14 cellular contexts compared by ENCODE assay signal in the genomic region with DNA sequence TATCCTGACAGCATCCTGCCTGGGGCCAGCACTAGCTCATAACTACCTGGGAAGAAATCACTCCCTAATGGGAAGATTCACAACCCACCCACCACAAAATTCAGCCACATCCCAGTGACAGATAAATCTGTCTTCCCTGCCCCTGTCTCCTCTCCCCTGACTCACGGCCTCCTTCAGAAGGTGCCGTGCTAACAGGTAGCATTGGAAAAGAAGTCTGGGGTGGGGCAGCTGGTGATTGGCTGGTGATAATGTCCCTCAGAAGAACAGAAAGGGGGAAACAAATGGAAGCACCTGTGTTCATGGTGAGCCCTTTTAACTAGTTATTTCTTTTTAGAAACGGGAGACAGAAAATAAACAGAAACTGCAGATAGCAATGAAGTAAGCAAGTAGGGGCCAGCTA. TPM values are rescaled to one million over a fixed set of nuclear protein-coding genes. Genes with fewer than 3 reads are reported as not detected.
DNase-seq lines count a peak whose midpoint lies in the region; TF ChIP-seq lines count a peak whose summit lies in the region.
"Had no signal": no experiment of that assay in that cellular context is flagged by ENCODE, and none has a peak within 500 bp of the region (broad histone marks: within the 10 kb centered on the region; RNA-seq: fewer than 3 reads in every experiment).

No MANE protein-coding gene starts in this region.

- H3K27ac ChIP-seq in BLaER1 treated with 17β-estradiol and CSF1 and Interleukin-3, amounts not matched to agents 10 nM and 100 nM = peak overlapping the region in 8 of 11 experiments; percentile 34 to 68 (median 60); a peak in 13 of 22 replicates
- H3K27ac ChIP-seq in HEK293 (ENCODE audit: extremely low read depth, low read depth, low read length) (no peak overlapping the region), neutrophil (peak overlapping the region; percentile 61)
- H3K27ac ChIP-seq: ovary had no signal

- peaks cover 0 to 44% (median 9%) of the 10 kb centered on the region in 11 experiments; a peak in 13 of 22 replicates for H4K20me1 ChIP-seq in BLaER1 treated with 17β-estradiol and CSF1 and Interleukin-3, amounts not matched to agents 10 nM and 100 nM

- peak overlapping the region in 6 of 11 experiments; percentile 8 to 62 (median 41); a peak in 9 of 22 replicates for H3K9ac ChIP-seq in BLaER1 treated with 17β-estradiol and CSF1 and Interleukin-3, amounts not matched to agents 10 nM and 100 nM

- BruUV-seq in Calu3 (replicated peaks; lab: Mats Ljungman, UMichigan) = no TSS peak

- H3K27me3 Mint-ChIP-seq in brain = peaks cover 3% of the 10 kb centered on the region
- H3K27me3 Mint-ChIP-seq in Calu3 (ENCODE audit: unreplicated experiment) = no peaks in the 10 kb centered on the region

- CTCF ChIA-PET in HEK293 (lab: Yijun Ruan, JAX) = interaction anchor here (0.6 to 2.3 kb wide), 5 partner anchors 26 to 622 kb away, joined by 3 to 7 read pairs (median 3); a partner anchor contains a TSS
- CTCF ChIA-PET in Calu3 (lab: Charles Lee) = no interaction called here

- H3K9me3 Mint-ChIP-seq in brain = peaks cover 0 to 5% (median 0%) of the 10 kb centered on the region in 5 experiments
- H3K9me3 Mint-ChIP-seq in Calu3 (ENCODE audit: low read depth, unreplicated experiment) = no peaks in the 10 kb centered on the region

- peak overlapping the region; percentile 59 to 100 (median 92) for H3K4me2 ChIP-seq in BLaER1 treated with 17β-estradiol and CSF1 and Interleukin-3, amounts not matched to agents 10 nM and 100 nM

- H3K36me3 Mint-ChIP-seq in brain = no peaks in the 10 kb centered on the region
- H3K36me3 Mint-ChIP-seq in Calu3 (ENCODE audit: insufficient read depth, unreplicated experiment) = peaks cover 6% of the 10 kb centered on the region

- POLR2A ChIA-PET in HEK293 (lab: Yijun Ruan, JAX) = interaction anchor here (1.1 kb wide), 1 partner anchor 8 kb away, joined by 3 read pairs; no protein-coding TSS in a partner anchor

- H3K27ac Mint-ChIP-seq in brain (peak overlapping the region; percentile 37 to 79 (median 57)), Calu3 (ENCODE audit: unreplicated experiment) (no peak overlapping the region)

- TF ChIP-seq CTCF in HEK293 (tag by site-specific recombination; IDR thresholded peaks at IDR 0.05) = no peak
- TF ChIP-seq CTCF in brain (conservative IDR thresholded peaks at IDR 0.05) = no peak
- no peak for TF ChIP-seq CTCF in neutrophil (IDR thresholded peaks at IDR 0.05)
- no peak for TF ChIP-seq CTCF in Calu3 (IDR thresholded peaks at IDR 0.05; ENCODE audit: unreplicated experiment)

- no peak overlapping the region for H3K4me3 Mint-ChIP-seq in brain
- H3K4me3 Mint-ChIP-seq in Calu3 (ENCODE audit: low read depth, unreplicated experiment) = no peak overlapping the region

- peaks cover 69% of the 10 kb centered on the region for H3K4me1 Mint-ChIP-seq in brain
- no peaks in the 10 kb centered on the region for H3K4me1 Mint-ChIP-seq in Calu3 (ENCODE audit: low read depth, unreplicated experiment)

- intact Hi-C loops in Calu3 (cut with micrococcal nuclease; ENCODE audit: unreplicated experiment) = loop anchor here (10.0 kb wide), 1 partner anchor 105 kb away; no protein-coding TSS in a partner anchor

- peak overlapping the region in 2 of 10 experiments; percentile 15 to 20; a peak in 4 of 20 replicates for H3K4me3 ChIP-seq in BLaER1 treated with 17β-estradiol and CSF1 and Interleukin-3, amounts not matched to agents 10 nM and 100 nM
- no peak overlapping the region for H3K4me3 ChIP-seq in HEK293 (ENCODE audit: low read depth, low read length)
- no peak overlapping the region for H3K4me3 ChIP-seq in neutrophil (ENCODE audit: low read depth in 1 of 2, low read length in 1 of 2)
- H3K4me3 ChIP-seq: left lung, ovary had no signal

- DNase-seq in DMS 273 treated with DMSO at 0.1 percent for 48 hours (lab: John Stamatoyannopoulos, UW) = no peak
- DNase-seq in Calu3 = no peak
- DNase-seq in DMS114 treated with DMSO at 0.1 percent for 48 hours (lab: John Stamatoyannopoulos, UW; ENCODE audit: unreplicated experiment) = no peak
- no peak for DNase-seq in D341Med (ENCODE audit: low spot score)
- DNase-seq: head of caudate nucleus; left lung; NCI-H1105 treated with DMSO at 0.1 percent for 48 hours; NCI-H446; ovary; stimulated activated CD4-positive, alpha-beta T cell treated with anti-CD3 and anti-CD28 coated beads, Interleukin-1b, Interleukin-23, amount 100 ng/mL, for 48 hours had no signal

- H3K27me3 ChIP-seq in BLaER1 treated with 17β-estradiol and CSF1 and Interleukin-3, amounts not matched to agents 10 nM and 100 nM = no peaks in the 10 kb centered on the region
- no peaks in the 10 kb centered on the region for H3K27me3 ChIP-seq in neutrophil
- H3K27me3 ChIP-seq: left lung, ovary had no signal

- H3K4me1 ChIP-seq in BLaER1 treated with 17β-estradiol and CSF1 and Interleukin-3, amounts not matched to agents 10 nM and 100 nM = peaks cover 59 to 84% (median 71%) of the 10 kb centered on the region in 10 experiments
- H3K4me1 ChIP-seq in HEK293 (ENCODE audit: control insufficient read depth, insufficient read depth, low read length) (peaks cover 15% of the 10 kb centered on the region), neutrophil (ENCODE audit: control insufficient read depth in 1 of 2, insufficient read depth in 1 of 2, low read depth in 1 of 2, low read length in 1 of 2) (peaks cover 22 to 36% of the 10 kb centered on the region in 2 experiments)

- H3K9me3 ChIP-seq in BLaER1 treated with 17β-estradiol and CSF1 and Interleukin-3, amounts not matched to agents 10 nM and 100 nM (replicated peaks in 1 of 11) = 0 out of 22 replicates have a peak, but pooled peaks cover 0 to 6% (median 0%) of the 10 kb centered on the region in 11 experiments
- H3K9me3 ChIP-seq in HEK293 (ENCODE audit: control insufficient read depth, insufficient read depth, low read depth, low read length) (no peaks in the 10 kb centered on the region), neutrophil (no peaks in the 10 kb centered on the region)
- H3K9me3 ChIP-seq: left lung, ovary had no signal

- peaks cover 0 to 28% (median 14%) of the 10 kb centered on the region in 11 experiments; a peak in 12 of 22 replicates for H3K36me3 ChIP-seq in BLaER1 treated with 17β-estradiol and CSF1 and Interleukin-3, amounts not matched to agents 10 nM and 100 nM
- no peaks in the 10 kb centered on the region for H3K36me3 ChIP-seq in HEK293 (ENCODE audit: control insufficient read depth in 2 of 2, insufficient read depth in 1 of 2, low read length in 2 of 2)
- H3K36me3 ChIP-seq in neutrophil = peaks cover 12% of the 10 kb centered on the region
- H3K36me3 ChIP-seq: left lung, ovary had no signal

TF ChIP-seq in HEK293, 187 proteins besides CTCF, POLR2A, EP300 and RAD21:
- TF ChIP-seq, protein P1, sequence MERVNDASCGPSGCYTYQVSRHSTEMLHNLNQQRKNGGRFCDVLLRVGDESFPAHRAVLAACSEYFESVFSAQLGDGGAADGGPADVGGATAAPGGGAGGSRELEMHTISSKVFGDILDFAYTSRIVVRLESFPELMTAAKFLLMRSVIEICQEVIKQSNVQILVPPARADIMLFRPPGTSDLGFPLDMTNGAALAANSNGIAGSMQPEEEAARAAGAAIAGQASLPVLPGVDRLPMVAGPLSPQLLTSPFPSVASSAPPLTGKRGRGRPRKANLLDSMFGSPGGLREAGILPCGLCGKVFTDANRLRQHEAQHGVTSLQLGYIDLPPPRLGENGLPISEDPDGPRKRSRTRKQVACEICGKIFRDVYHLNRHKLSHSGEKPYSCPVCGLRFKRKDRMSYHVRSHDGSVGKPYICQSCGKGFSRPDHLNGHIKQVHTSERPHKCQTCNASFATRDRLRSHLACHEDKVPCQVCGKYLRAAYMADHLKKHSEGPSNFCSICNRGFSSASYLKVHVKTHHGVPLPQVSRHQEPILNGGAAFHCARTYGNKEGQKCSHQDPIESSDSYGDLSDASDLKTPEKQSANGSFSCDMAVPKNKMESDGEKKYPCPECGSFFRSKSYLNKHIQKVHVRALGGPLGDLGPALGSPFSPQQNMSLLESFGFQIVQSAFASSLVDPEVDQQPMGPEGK (tag by site-specific recombination; IDR thresholded peaks at IDR 0.05) = no peak
- TF ChIP-seq SCRT2 (tag by site-specific recombination; IDR thresholded peaks at IDR 0.05) = peak; percentile 58

RNA-seq across cellular contexts. Expression of a gene that starts 29.1 kb away (rescaled TPM):
- polyA plus RNA-seq in brain (ENCODE audit: insufficient read depth, low read depth, low replicate concordance) = 85.7 TPM
- 9.8 and 11.8 TPM in 2 replicates for total RNA-seq in Calu3 (2022)
